16 cellular contexts compared by ENCODE assay signal in the genomic region with DNA sequence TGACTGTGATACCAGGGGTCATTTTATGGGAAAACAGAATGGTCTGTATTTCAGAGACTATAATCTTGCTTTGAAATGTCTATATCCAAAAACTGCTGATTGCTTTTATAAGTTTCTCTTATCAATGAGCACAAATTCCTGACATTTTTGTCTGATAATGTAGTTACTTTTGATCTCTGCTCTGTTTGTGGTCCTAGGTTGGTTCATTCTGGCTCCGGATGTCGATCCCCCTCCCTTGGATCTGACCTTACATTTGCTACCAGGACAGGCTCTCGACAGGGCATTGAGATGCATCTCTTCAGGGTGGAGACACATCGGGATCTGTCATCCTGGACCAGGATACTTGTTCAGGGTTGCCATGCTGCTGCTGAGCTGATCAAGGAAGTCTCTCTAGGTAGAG. TPM values are rescaled to one million over a fixed set of nuclear protein-coding genes. Genes with fewer than 3 reads are reported as not detected.
DNase-seq lines count a peak whose midpoint lies in the region; ATAC-seq and TF ChIP-seq lines count a peak whose summit lies in the region.
"Had no signal": no experiment of that assay in that cellular context is flagged by ENCODE, and none has a peak within 500 bp of the region (broad histone marks: within the 10 kb centered on the region; RNA-seq: fewer than 3 reads in every experiment).

No MANE protein-coding gene starts in this region.

- H3K27me3 Mint-ChIP-seq in Caco-2 (ENCODE audit: insufficient read depth, unreplicated experiment), result no peaks in the 10 kb centered on the region
- no peaks in the 10 kb centered on the region for H3K27me3 Mint-ChIP-seq in natural killer cell treated with Interleukin-12 subunit alpha and Interleukin-12 subunit beta and Interleukin-15 and Interleukin-18, amount 100 ng/mL, for 72 hours
- H3K27me3 Mint-ChIP-seq in stimulated activated memory B cell treated with anti-CD40 and anti-IgM and Interleukin-4, amounts not matched to agents 10 μg/mL and 1 μg/mL and 100 μg/mL, for 72 hours, result no peaks in the 10 kb centered on the region
- H3K27me3 Mint-ChIP-seq: B cell; CD4-positive, alpha-beta T cell had no signal

- H3K4me3 ChIP-seq in Caco-2 (ENCODE audit: low read depth, low read length) (no peak overlapping the region), choroid plexus epithelial cell (ENCODE audit: low read depth, low read length) (no peak overlapping the region), lower lobe of right lung (no peak overlapping the region)
- H3K4me3 ChIP-seq: GM12878, K562 had no signal

- CTCF ChIA-PET in Caco-2 (lab: Charles Lee), result interaction anchor here (0.8 to 1.0 kb wide), 2 partner anchors 28 to 134 kb away, joined by 3 to 5 read pairs; no protein-coding TSS in a partner anchor

- POLR2A ChIA-PET in Caco-2 (lab: Charles Lee), result interaction anchor here (1.0 kb wide), 1 partner anchor 97 kb away, joined by 3 read pairs; a partner anchor contains a TSS

- DNase-seq in Caco-2 (peak; percentile 54 to 55), HuH-7 (ENCODE audit: low spot score) (peak; percentile 27), choroid plexus epithelial cell (ENCODE audit: low read depth) (peak; percentile 13), lower lobe of right lung (no peak), DMS 273 (lab: John Stamatoyannopoulos, UW; ENCODE audit: unreplicated experiment) (no peak)
- no peak for DNase-seq in natural killer cell treated with Interleukin-12 subunit alpha and Interleukin-12 subunit beta and Interleukin-15 and Interleukin-18, amount 100 ng/mL, for 72 hours (ENCODE audit: low spot score)
- DNase-seq: C1 segment of cervical spinal cord; CD4-positive, alpha-beta T cell; COR-L47; DMS53; GOT3; H9 had no signal

- H3K4me1 Mint-ChIP-seq in Caco-2 (ENCODE audit: low read depth, unreplicated experiment), result peaks cover 6% of the 10 kb centered on the region
- peaks cover 0 to 2% of the 10 kb centered on the region in 2 donors for H3K4me1 Mint-ChIP-seq in natural killer cell treated with Interleukin-12 subunit alpha and Interleukin-12 subunit beta and Interleukin-15 and Interleukin-18, amount 100 ng/mL, for 72 hours (ENCODE audit: low read depth in 2 of 2)
- H3K4me1 Mint-ChIP-seq in stimulated activated memory B cell treated with anti-CD40 and anti-IgM and Interleukin-4, amounts not matched to agents 10 μg/mL and 1 μg/mL and 100 μg/mL, for 72 hours, result no peaks in the 10 kb centered on the region
- H3K4me1 Mint-ChIP-seq: H9 had no signal

- H3K9me3 ChIP-seq in Caco-2, result no peaks in the 10 kb centered on the region
- H3K9me3 ChIP-seq in lower lobe of right lung, result no peaks in the 10 kb centered on the region

- intact Hi-C loops in Caco-2 (cut with micrococcal nuclease; ENCODE audit: unreplicated experiment) (loop anchor here (2.0 to 10.0 kb wide), 2 partner anchors 17 to 99 kb away; a partner anchor contains a TSS), lower lobe of right lung (cut with DNase I) (no loop called here)

- H3K36me3 Mint-ChIP-seq in Caco-2 (ENCODE audit: insufficient read depth, unreplicated experiment), result peaks cover 37% of the 10 kb centered on the region
- H3K36me3 Mint-ChIP-seq in natural killer cell treated with Interleukin-12 subunit alpha and Interleukin-12 subunit beta and Interleukin-15 and Interleukin-18, amount 100 ng/mL, for 72 hours, result no peaks in the 10 kb centered on the region
- no peaks in the 10 kb centered on the region for H3K36me3 Mint-ChIP-seq in stimulated activated memory B cell treated with anti-CD40 and anti-IgM and Interleukin-4, amounts not matched to agents 10 μg/mL and 1 μg/mL and 100 μg/mL, for 72 hours

- no peak for TF ChIP-seq CTCF in Caco-2 (IDR thresholded peaks at IDR 0.05; ENCODE audit: insufficient read depth in 1 of 2, low read depth in 1 of 2, low read length in 1 of 2, severe bottlenecking in 1 of 2, unreplicated experiment in 1 of 2)
- no peak for TF ChIP-seq CTCF in choroid plexus epithelial cell (conservative IDR thresholded peaks at IDR 0.05; ENCODE audit: low read depth, low read length)
- TF ChIP-seq CTCF in lower lobe of right lung (IDR thresholded peaks at IDR 0.05), result no peak

- H3K27me3 ChIP-seq in Caco-2 (replicated peaks; ENCODE audit: control insufficient read depth, insufficient read depth, low read length) (no peaks in the 10 kb centered on the region), lower lobe of right lung (ENCODE audit: low read depth) (no peaks in the 10 kb centered on the region)

- H3K36me3 ChIP-seq in Caco-2 (ENCODE audit: control insufficient read depth, insufficient read depth, low read length) (no peaks in the 10 kb centered on the region; the same call in 1 of the 2 replicates), lower lobe of right lung (peaks cover 25% of the 10 kb centered on the region)

- H3K27ac ChIP-seq in lower lobe of right lung, result no peak overlapping the region

- H3K9me3 Mint-ChIP-seq in Caco-2 (ENCODE audit: unreplicated experiment), result no peaks in the 10 kb centered on the region
- no peaks in the 10 kb centered on the region for H3K9me3 Mint-ChIP-seq in natural killer cell treated with Interleukin-12 subunit alpha and Interleukin-12 subunit beta and Interleukin-15 and Interleukin-18, amount 100 ng/mL, for 72 hours
- no peaks in the 10 kb centered on the region for H3K9me3 Mint-ChIP-seq in stimulated activated memory B cell treated with anti-CD40 and anti-IgM and Interleukin-4, amounts not matched to agents 10 μg/mL and 1 μg/mL and 100 μg/mL, for 72 hours
- H3K9me3 Mint-ChIP-seq: CD4-positive, alpha-beta T cell; H9 had no signal

- H3K27ac Mint-ChIP-seq in Caco-2 (ENCODE audit: unreplicated experiment), result peak overlapping the region; percentile 9
- H3K27ac Mint-ChIP-seq in natural killer cell treated with Interleukin-12 subunit alpha and Interleukin-12 subunit beta and Interleukin-15 and Interleukin-18, amount 100 ng/mL, for 72 hours, result no peak overlapping the region
- H3K27ac Mint-ChIP-seq in stimulated activated memory B cell treated with anti-CD40 and anti-IgM and Interleukin-4, amounts not matched to agents 10 μg/mL and 1 μg/mL and 100 μg/mL, for 72 hours, result no peak overlapping the region
- H3K27ac Mint-ChIP-seq: B cell; CD4-positive, alpha-beta T cell; H9 had no signal

- no peak for ATAC-seq in natural killer cell treated with Interleukin-12 subunit alpha and Interleukin-12 subunit beta and Interleukin-15 and Interleukin-18, amount 100 ng/mL, for 72 hours
- no peak for ATAC-seq in lower lobe of right lung
- no peak for ATAC-seq in stimulated activated memory B cell treated with anti-CD40 and anti-IgM and Interleukin-4, amounts not matched to agents 10 μg/mL and 1 μg/mL and 100 μg/mL, for 72 hours
- ATAC-seq: GM12878, K562 had no signal

- BruUV-seq in Caco-2 (replicated peaks; lab: Mats Ljungman, UMichigan), result no TSS peak

- H3K4me1 ChIP-seq in Caco-2 (peaks cover 32% of the 10 kb centered on the region), lower lobe of right lung (peaks cover 14% of the 10 kb centered on the region)

- H3K4me3 Mint-ChIP-seq in Caco-2 (ENCODE audit: unreplicated experiment), result no peak overlapping the region
- no peak overlapping the region for H3K4me3 Mint-ChIP-seq in natural killer cell treated with Interleukin-12 subunit alpha and Interleukin-12 subunit beta and Interleukin-15 and Interleukin-18, amount 100 ng/mL, for 72 hours
- H3K4me3 Mint-ChIP-seq in stimulated activated memory B cell treated with anti-CD40 and anti-IgM and Interleukin-4, amounts not matched to agents 10 μg/mL and 1 μg/mL and 100 μg/mL, for 72 hours, result no peak overlapping the region
- H3K4me3 Mint-ChIP-seq: B cell; CD4-positive, alpha-beta T cell; H9 had no signal

RNA-seq across cellular contexts. Expression of a gene that starts 27.3 kb away (rescaled TPM):
- 42.4 and 45.8 TPM in 2 replicates for total RNA-seq in Caco-2 (2022)
- total RNA-seq in natural killer cell treated with Interleukin-12 subunit alpha and Interleukin-12 subunit beta and Interleukin-15 and Interleukin-18, amount 100 ng/mL, for 72 hours, result 10 to 100 TPM; 41.5 to 45.8 TPM
- total RNA-seq in lower lobe of right lung, result 24.5 TPM

RNA-seq across cellular contexts. Expression of a gene that starts 46.5 kb away (rescaled TPM):
- total RNA-seq in Caco-2 (2022) (42.1 and 50.7 TPM in 2 replicates), lower lobe of right lung (6.3 TPM)
- 10 to 100 TPM; 15.6 to 26.9 TPM for total RNA-seq in natural killer cell treated with Interleukin-12 subunit alpha and Interleukin-12 subunit beta and Interleukin-15 and Interleukin-18, amount 100 ng/mL, for 72 hours

RNA-seq across cellular contexts. Expression of a gene that starts 55.5 kb away (rescaled TPM):
- 57.4 and 59.1 TPM in 2 replicates for total RNA-seq in Caco-2 (2022)
- total RNA-seq in natural killer cell treated with Interleukin-12 subunit alpha and Interleukin-12 subunit beta and Interleukin-15 and Interleukin-18, amount 100 ng/mL, for 72 hours, result 10 to 100 TPM; 29.6 to 39.0 TPM
- total RNA-seq in lower lobe of right lung, result 31.1 TPM

RNA-seq across cellular contexts. Expression of a gene that starts 55.7 kb away (rescaled TPM):
- 65.6 TPM in 2 replicates for total RNA-seq in Caco-2 (2022)
- total RNA-seq in natural killer cell treated with Interleukin-12 subunit alpha and Interleukin-12 subunit beta and Interleukin-15 and Interleukin-18, amount 100 ng/mL, for 72 hours, result 10 to 100 TPM; 52.3 to 82.8 TPM
- 18.7 TPM for total RNA-seq in lower lobe of right lung

Comparison
In these comparisons a context has a peak if more than half of its experiments do, and no peak if none do; other contexts are left out.
1. DNase-seq: peak in Caco-2 (2 of 2), HuH-7 (single experiment) and choroid plexus epithelial cell (single experiment); none in natural killer cell treated with Interleukin-12 subunit alpha and Interleukin-12 subunit beta and Interleukin-15 and Interleukin-18, amount 100 ng/mL, for 72 hours (single experiment), lower lobe of right lung (single experiment) and DMS 273 (single experiment).